ENCODE assay signal across 19 cellular contexts in the genomic region with DNA sequence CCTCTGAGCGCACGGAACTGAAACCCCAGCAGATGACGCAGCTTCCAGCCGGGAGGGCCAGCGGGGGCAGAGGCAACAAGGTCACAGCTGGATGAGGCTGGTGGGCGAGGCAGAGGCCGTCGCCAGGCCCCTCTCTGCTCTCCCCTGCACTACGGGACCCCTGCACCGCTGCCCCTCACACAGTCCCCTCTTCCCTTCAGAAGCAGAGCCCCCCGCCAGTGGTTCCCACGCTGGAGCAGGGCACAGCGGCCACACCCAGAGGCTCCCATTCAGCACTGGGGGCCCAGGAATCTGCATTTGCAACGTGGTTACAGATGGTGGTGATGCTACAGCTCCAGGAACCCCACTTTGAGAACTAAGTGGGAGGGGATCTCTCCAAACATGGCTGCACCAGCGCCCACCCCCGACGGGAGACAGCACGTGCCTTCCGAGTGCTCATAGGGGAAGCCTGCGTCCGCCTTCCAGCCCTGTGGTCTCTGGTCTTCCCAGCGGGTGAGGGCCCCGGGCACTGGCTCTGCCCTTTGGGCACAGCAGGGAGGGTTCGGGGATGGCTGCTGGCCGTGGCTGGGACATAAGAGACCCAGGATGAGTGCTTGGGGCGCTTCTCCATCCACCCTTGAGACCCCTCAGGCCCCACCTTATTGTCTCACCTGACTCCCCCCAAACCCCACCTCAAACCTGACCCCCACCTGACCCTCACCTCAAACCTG.
"Had no signal": no experiment of that assay in that cellular context is flagged by ENCODE, and none has a peak within 500 bp of the region (broad histone marks: within the 10 kb centered on the region; RNA-seq: fewer than 3 reads in every experiment).

No MANE protein-coding gene starts in this region.

- FAIRE-seq: bronchial epithelial cell, endothelial cell of umbilical vein had no signal

- H3K9me3 ChIP-seq: gastrocnemius medialis, neutrophil had no signal

- DNase-seq: activated CD4-positive, alpha-beta T cell treated with anti-CD3 and anti-CD28 coated beads for 1 hour; activated CD4-positive, alpha-beta T cell treated with anti-CD3 and anti-CD28 coated beads, Interleukin-2, amount 50 U/mL, for 48 hours; activated CD8-positive, alpha-beta memory T cell treated with anti-CD3 and anti-CD28 coated beads, Interleukin-2, amount 10 ng/mL, durations not matched to agents 7 days and 5 days; activated gamma-delta T cell; activated naive CD8-positive, alpha-beta T cell treated with anti-CD3 and anti-CD28 coated beads, Interleukin-2, amount 10 ng/mL, durations not matched to agents 7 days and 5 days; activated T-cell treated with anti-CD3 and anti-CD28 coated beads, Interleukin-2, amount 50 U/mL, for 24 hours; aorta; effector CD4-positive, alpha-beta T cell; gastrocnemius medialis; kidney glomerular epithelial cell; naive thymus-derived CD4-positive, alpha-beta T cell; stimulated activated CD4-positive, alpha-beta T cell treated with anti-CD3 and anti-CD28 coated beads, Interleukin-12 subunit alpha, Interleukin-12 subunit beta, amount 100 ng/mL, for 4 hours; stimulated activated naive CD4-positive, alpha-beta T cell; substantia nigra; SW 1271 had no signal

- H3K36me3 ChIP-seq: gastrocnemius medialis, neutrophil had no signal

- H3K4me3 ChIP-seq: gastrocnemius medialis had no signal

- H3K27ac ChIP-seq: gastrocnemius medialis, neutrophil had no signal

- ATAC-seq: activated CD8-positive, alpha-beta memory T cell treated with anti-CD3 and anti-CD28 coated beads, Interleukin-2, amount 10 ng/mL, durations not matched to agents 7 days and 5 days; gastrocnemius medialis; naive thymus-derived CD4-positive, alpha-beta T cell; sciatic nerve had no signal

- H3K27me3 ChIP-seq: gastrocnemius medialis had no signal
